8 cellular contexts compared by ENCODE assay signal in the genomic region with DNA sequence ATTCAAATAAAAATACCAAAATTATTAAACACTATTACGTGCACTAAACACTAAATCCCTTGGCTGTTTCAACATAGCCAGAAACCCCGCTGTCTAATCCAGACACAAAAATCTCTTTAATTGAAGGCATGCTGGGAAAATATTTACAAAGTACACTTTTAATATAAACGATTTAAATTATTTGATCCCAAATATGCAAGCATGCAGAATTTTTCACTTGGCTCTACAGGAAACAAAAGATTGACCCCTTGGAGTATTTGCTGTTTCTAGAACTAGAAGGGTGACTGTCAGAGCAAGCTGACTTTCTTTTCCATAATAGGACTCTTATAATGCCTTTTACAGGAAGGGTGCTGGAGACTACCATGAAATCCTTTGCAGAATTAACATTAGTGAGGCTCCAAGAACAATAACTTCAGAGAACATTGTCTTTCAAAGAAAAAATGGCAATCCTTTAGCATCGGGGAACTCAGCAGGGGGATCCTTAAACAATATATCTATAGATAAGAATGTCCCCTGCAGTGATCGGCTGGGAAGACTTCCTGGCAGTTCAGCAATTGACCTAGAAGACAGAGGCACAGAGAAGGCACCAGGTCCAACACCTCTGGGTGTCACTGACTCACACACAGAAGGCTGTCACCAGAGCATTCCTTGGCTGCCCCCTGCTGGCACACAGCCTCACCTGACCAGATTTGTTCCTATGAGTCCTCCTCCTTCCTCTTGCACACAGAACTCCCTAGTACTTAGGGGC. TPM values are rescaled to one million over a fixed set of nuclear protein-coding genes. Genes with fewer than 3 reads are reported as not detected.
DNase-seq lines count a peak whose midpoint lies in the region; ATAC-seq and TF ChIP-seq lines count a peak whose summit lies in the region.

No MANE protein-coding gene starts in this region.

- no peaks in the 10 kb centered on the region for H3K27me3 Mint-ChIP-seq in progenitor cell of endocrine pancreas

- H3K9me3 Mint-ChIP-seq in progenitor cell of endocrine pancreas (ENCODE audit: low read depth): no peaks in the 10 kb centered on the region

- H3K4me1 Mint-ChIP-seq in progenitor cell of endocrine pancreas (ENCODE audit: low read depth): no peaks in the 10 kb centered on the region

- peak; percentile 80 for TF ChIP-seq CTCF in progenitor cell of endocrine pancreas (IDR thresholded peaks at IDR 0.05; ENCODE audit: unreplicated experiment)

- H3K36me3 Mint-ChIP-seq in progenitor cell of endocrine pancreas (ENCODE audit: insufficient read depth): peaks cover 33% of the 10 kb centered on the region

- peak; percentile 65 for DNase-seq in DMS53 treated with DMSO at 0.1 percent for 48 hours (lab: John Stamatoyannopoulos, UW; ENCODE audit: unreplicated experiment)
- peak; percentile 39 for DNase-seq in HPDE6-E6E7 (ENCODE audit: extremely low spot score)
- DNase-seq in OCI-M1 (lab: John Stamatoyannopoulos, UW): peak; percentile 92
- DNase-seq in activated T-helper 1 cell treated with anti-CD3 and anti-CD28 coated beads, Interleukin-2, amount 50 U/mL, for 16 hours (ENCODE audit: low read depth in 1 of 2, low spot score in 1 of 2): peak; percentile 14 to 39
- peak; percentile 63 for DNase-seq in glomerular visceral epithelial cell (ENCODE audit: extremely low spot score)
- DNase-seq in progenitor cell of endocrine pancreas (ENCODE audit: low spot score, unreplicated experiment): peak; percentile 65
- DNase-seq in epidermal melanocyte (ENCODE audit: insufficient read length, low spot score): no peak

- H3K4me3 Mint-ChIP-seq in progenitor cell of endocrine pancreas (ENCODE audit: low read depth): no peak overlapping the region

- peak; percentile 97 for ATAC-seq in GM21367 (IDR thresholded peaks at IDR 0.05; ENCODE audit: unreplicated experiment)

- H3K27ac Mint-ChIP-seq in progenitor cell of endocrine pancreas: no peak overlapping the region

RNA-seq across cellular contexts. Expression of a gene that starts 55.8 kb away (rescaled TPM):
- total RNA-seq in progenitor cell of endocrine pancreas: not detected in 2 replicates
